In the genomic region with DNA sequence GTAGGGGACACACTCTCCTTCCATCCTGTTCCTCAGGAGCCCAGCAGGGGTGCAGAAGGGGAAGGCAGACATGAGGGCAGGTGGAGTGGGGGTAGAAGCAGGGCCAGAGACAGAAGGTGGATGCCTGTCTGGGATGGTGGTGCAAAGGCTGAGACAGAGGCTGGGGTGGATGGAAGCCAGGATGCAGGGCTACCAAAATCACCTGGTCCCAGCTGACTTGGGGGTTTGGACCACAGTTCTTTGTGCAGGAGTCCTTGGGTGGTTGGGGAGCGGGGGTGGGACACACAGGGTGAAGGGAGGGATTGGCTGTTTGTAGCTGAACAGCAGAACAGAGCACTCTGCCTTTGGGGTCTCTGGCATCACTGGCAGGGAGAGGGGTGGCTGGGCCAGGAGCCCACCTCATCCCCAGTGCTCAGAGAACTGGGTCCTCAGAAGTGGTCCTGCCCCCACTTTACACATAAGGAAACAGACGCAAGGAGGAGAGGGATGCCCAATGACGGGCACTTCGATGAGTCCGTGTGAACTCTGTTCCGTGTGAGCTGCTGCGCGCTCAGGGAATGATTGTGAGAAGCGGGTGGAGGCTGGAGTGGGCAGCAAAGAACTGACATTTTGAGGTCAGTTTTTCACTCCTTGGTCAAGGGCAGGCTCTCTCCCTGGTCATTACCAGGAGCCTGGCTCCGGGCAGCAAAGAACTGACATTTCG, we compare ENCODE assay signal across 1 cellular context.
A peak's percentile ranks its signal among the peaks of the same experiment; 100 is the strongest.
TF ChIP-seq lines count a peak whose summit lies in the region.

No MANE protein-coding gene starts in this region.

TF ChIP-seq in IMR-90, 13 proteins besides CTCF, POLR2A, EP300 and RAD21:
- TF ChIP-seq, protein P1, sequence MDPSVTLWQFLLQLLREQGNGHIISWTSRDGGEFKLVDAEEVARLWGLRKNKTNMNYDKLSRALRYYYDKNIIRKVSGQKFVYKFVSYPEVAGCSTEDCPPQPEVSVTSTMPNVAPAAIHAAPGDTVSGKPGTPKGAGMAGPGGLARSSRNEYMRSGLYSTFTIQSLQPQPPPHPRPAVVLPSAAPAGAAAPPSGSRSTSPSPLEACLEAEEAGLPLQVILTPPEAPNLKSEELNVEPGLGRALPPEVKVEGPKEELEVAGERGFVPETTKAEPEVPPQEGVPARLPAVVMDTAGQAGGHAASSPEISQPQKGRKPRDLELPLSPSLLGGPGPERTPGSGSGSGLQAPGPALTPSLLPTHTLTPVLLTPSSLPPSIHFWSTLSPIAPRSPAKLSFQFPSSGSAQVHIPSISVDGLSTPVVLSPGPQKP (IDR thresholded peaks at IDR 0.05; ENCODE audit: borderline replicate concordance, low read depth, low read length): no peak
- TF ChIP-seq CHD1 (IDR thresholded peaks at IDR 0.05; ENCODE audit: low read depth, low read length): 0 out of 2 replicates have a peak, but pooled peaks have one; percentile 78
- no peak for TF ChIP-seq FOS (IDR thresholded peaks at IDR 0.05; ENCODE audit: low read depth, low read length)
